ENCODE assay signal across 38 cellular contexts in genomic region chr15:69003971-69004370, GRCh38. TPM values are rescaled to one million over a fixed set of nuclear protein-coding genes. Genes with fewer than 3 reads are reported as not detected.
"Had no signal": no experiment of that assay in that cellular context is flagged by ENCODE, and none has a peak within 500 bp of the region (broad histone marks: within the 10 kb centered on the region; RNA-seq: fewer than 3 reads in every experiment).

No MANE protein-coding gene starts in this region.

- H3K4me3 Mint-ChIP-seq: activated B cell treated with CpG ODN at 0.5 μM for 24 hours; activated CD4-positive, alpha-beta memory T cell treated with anti-CD3 and anti-CD28 coated beads, Interleukin-2, amount 10 ng/mL, durations not matched to agents 7 days and 5 days; activated CD4-positive, alpha-beta T cell treated with anti-CD3 and anti-CD28 coated beads, Interleukin-2, amount 10 ng/mL, durations not matched to agents 24 days and 14 days; activated CD8-positive, alpha-beta memory T cell treated with anti-CD3 and anti-CD28 coated beads, Interleukin-2, amount 10 ng/mL, durations not matched to agents 7 days and 5 days; activated CD8-positive, alpha-beta T cell treated with anti-CD3 and anti-CD28 coated beads, Interleukin-2, amount 10 ng/mL, durations not matched to agents 7 days and 5 days; activated naive CD4-positive, alpha-beta T cell treated with anti-CD3 and anti-CD28 coated beads, Interleukin-2, amount 10 ng/mL, durations not matched to agents 7 days and 5 days; activated naive CD4-positive, alpha-beta T cell treated with anti-CD3 and anti-CD28 coated beads, Interleukin-2, amount 50 U/mL, for 24 hours; activated naive CD8-positive, alpha-beta T cell; activated naive CD8-positive, alpha-beta T cell treated with anti-CD3 and anti-CD28 coated beads, Interleukin-2, amount 10 ng/mL, durations not matched to agents 7 days and 5 days; activated naive CD8-positive, alpha-beta T cell treated with anti-CD3 and anti-CD28 coated beads, Interleukin-2, amount 50 U/mL, for 24 hours; activated T-cell treated with anti-CD3 and anti-CD28 coated beads, Interleukin-2, amount 50 U/mL, for 24 hours; brain; central memory CD8-positive, alpha-beta T cell; T-helper 1 cell treated with Interleukin-12 subunit alpha and Interleukin-12 subunit beta and Interleukin-4 antibody, amounts not matched to agents 30 μg/mL and 1 μg/mL, for 36 hours; T-helper 2 cell treated with Interferon-gamma antibody and Interleukin-4, amounts not matched to agents 5 μg/mL and 100 μg/mL, for 36 hours had no signal

- DNase-seq: activated B cell treated with CpG ODN at 0.5 μM for 24 hours; activated CD4-positive, alpha-beta memory T cell treated with anti-CD3 and anti-CD28 coated beads, Interleukin-2, amount 10 ng/mL, durations not matched to agents 7 days and 5 days; activated CD4-positive, alpha-beta T cell treated with anti-CD3 and anti-CD28 coated beads for 4 hours; activated CD4-positive, alpha-beta T cell treated with anti-CD3 and anti-CD28 coated beads, Interleukin-2, amount 10 ng/mL, durations not matched to agents 24 days and 14 days; activated CD4-positive, alpha-beta T cell treated with anti-CD3 and anti-CD28 coated beads, Interleukin-2, amount 50 U/mL, for 1 hour; activated CD4-positive, alpha-beta T cell treated with anti-CD3 and anti-CD28 coated beads, Interleukin-2, amount 50 U/mL, for 48 hours; activated CD4-positive, CD25-positive, alpha-beta regulatory T cell treated with anti-CD3 and anti-CD28 coated beads, Interleukin-2, amount 50 U/mL, for 72 hours; activated CD8-positive, alpha-beta memory T cell treated with anti-CD3 and anti-CD28 coated beads for 24 hours; activated CD8-positive, alpha-beta memory T cell treated with anti-CD3 and anti-CD28 coated beads, Interleukin-2, amount 10 ng/mL, durations not matched to agents 7 days and 5 days; activated CD8-positive, alpha-beta memory T cell treated with anti-CD3 and anti-CD28 coated beads, Interleukin-2, amount 50 U/mL, for 48 hours; activated CD8-positive, alpha-beta T cell treated with anti-CD3 and anti-CD28 coated beads, Interleukin-2, amount 10 ng/mL, durations not matched to agents 7 days and 5 days; activated effector memory CD4-positive, alpha-beta T cell treated with Interleukin-2 at 50 U/mL for 16 hours; activated gamma-delta T cell; activated naive CD4-positive, alpha-beta T cell treated with anti-CD3 and anti-CD28 coated beads, Interleukin-2, amount 10 ng/mL, durations not matched to agents 7 days and 5 days; activated naive CD4-positive, alpha-beta T cell treated with Interleukin-2 at 50 U/mL for 16 hours; activated naive CD8-positive, alpha-beta T cell treated with anti-CD3 and anti-CD28 coated beads, Interleukin-2, amount 10 ng/mL, durations not matched to agents 7 days and 5 days; activated naive CD8-positive, alpha-beta T cell treated with anti-CD3 and anti-CD28 coated beads, Interleukin-2, amount 50 U/mL, for 24 hours; activated T-cell treated with anti-CD3 and anti-CD28 coated beads, Interleukin-2, amount 50 U/mL, for 24 hours; activated T-cell treated with anti-CD3 and anti-CD28 coated beads, Interleukin-2, amount 50 U/mL, for 48 hours; amygdala; anterior cingulate cortex; caudate nucleus; cerebellar nuclear complex; T-helper 1 cell; T-helper 2 cell; T-helper 9 cell had no signal

- H3K4me1 ChIP-seq: ascending aorta had no signal

- H3K27ac Mint-ChIP-seq: activated B cell treated with CpG ODN at 0.5 μM for 24 hours; activated CD4-positive, alpha-beta memory T cell treated with anti-CD3 and anti-CD28 coated beads, Interleukin-2, amount 10 ng/mL, durations not matched to agents 7 days and 5 days; activated CD4-positive, alpha-beta T cell treated with anti-CD3 and anti-CD28 coated beads, Interleukin-2, amount 10 ng/mL, durations not matched to agents 24 days and 14 days; activated CD8-positive, alpha-beta memory T cell treated with anti-CD3 and anti-CD28 coated beads, Interleukin-2, amount 10 ng/mL, durations not matched to agents 7 days and 5 days; activated CD8-positive, alpha-beta T cell treated with anti-CD3 and anti-CD28 coated beads, Interleukin-2, amount 10 ng/mL, durations not matched to agents 7 days and 5 days; activated naive CD4-positive, alpha-beta T cell treated with anti-CD3 and anti-CD28 coated beads, Interleukin-2, amount 10 ng/mL, durations not matched to agents 7 days and 5 days; activated naive CD4-positive, alpha-beta T cell treated with anti-CD3 and anti-CD28 coated beads, Interleukin-2, amount 50 U/mL, for 24 hours; activated naive CD8-positive, alpha-beta T cell; activated naive CD8-positive, alpha-beta T cell treated with anti-CD3 and anti-CD28 coated beads, Interleukin-2, amount 10 ng/mL, durations not matched to agents 7 days and 5 days; activated naive CD8-positive, alpha-beta T cell treated with anti-CD3 and anti-CD28 coated beads, Interleukin-2, amount 50 U/mL, for 24 hours; activated T-cell treated with anti-CD3 and anti-CD28 coated beads, Interleukin-2, amount 50 U/mL, for 24 hours; activated T-helper 2 cell treated with anti-CD3 and anti-CD28 coated beads, Interferon-gamma antibody, Interleukin-2, Interleukin-4, amounts not matched to agents 10 μg/mL and 5 μg/mL and 100 μg/mL, durations not matched to agents 14 hours and 24 hours and 36 hours; brain; T-helper 1 cell treated with Interleukin-12 subunit alpha and Interleukin-12 subunit beta and Interleukin-4 antibody, amounts not matched to agents 30 μg/mL and 1 μg/mL, for 36 hours; T-helper 2 cell treated with Interferon-gamma antibody and Interleukin-4, amounts not matched to agents 5 μg/mL and 100 μg/mL, for 36 hours had no signal

- H3K27ac ChIP-seq: ascending aorta, cardiac muscle cell, VCaP had no signal

- H3K36me3 Mint-ChIP-seq: activated CD8-positive, alpha-beta memory T cell treated with anti-CD3 and anti-CD28 coated beads, Interleukin-2, amount 10 ng/mL, durations not matched to agents 7 days and 5 days; activated naive CD4-positive, alpha-beta T cell treated with anti-CD3 and anti-CD28 coated beads, Interleukin-2, amount 10 ng/mL, durations not matched to agents 7 days and 5 days had no signal

- H3K27me3 ChIP-seq: ascending aorta, cardiac muscle cell had no signal

- H3K4me3 ChIP-seq: ascending aorta, cardiac muscle cell had no signal

- FAIRE-seq: bronchial epithelial cell, TTC549 had no signal

- H3K36me3 ChIP-seq: ascending aorta, cardiac muscle cell had no signal

- H3K4me1 Mint-ChIP-seq: activated B cell treated with CpG ODN at 0.5 μM for 24 hours; activated CD4-positive, alpha-beta memory T cell treated with anti-CD3 and anti-CD28 coated beads, Interleukin-2, amount 10 ng/mL, durations not matched to agents 7 days and 5 days; activated CD4-positive, alpha-beta T cell treated with anti-CD3 and anti-CD28 coated beads, Interleukin-2, amount 10 ng/mL, durations not matched to agents 24 days and 14 days; activated CD8-positive, alpha-beta memory T cell treated with anti-CD3 and anti-CD28 coated beads, Interleukin-2, amount 10 ng/mL, durations not matched to agents 7 days and 5 days; activated naive CD4-positive, alpha-beta T cell treated with anti-CD3 and anti-CD28 coated beads, Interleukin-2, amount 10 ng/mL, durations not matched to agents 7 days and 5 days; activated naive CD4-positive, alpha-beta T cell treated with anti-CD3 and anti-CD28 coated beads, Interleukin-2, amount 50 U/mL, for 24 hours; activated naive CD8-positive, alpha-beta T cell treated with anti-CD3 and anti-CD28 coated beads, Interleukin-2, amount 10 ng/mL, durations not matched to agents 7 days and 5 days; activated naive CD8-positive, alpha-beta T cell treated with anti-CD3 and anti-CD28 coated beads, Interleukin-2, amount 50 U/mL, for 24 hours; central memory CD8-positive, alpha-beta T cell had no signal

RNA-seq across cellular contexts. Expression of gene NOX5, which starts 10.5 kb away (rescaled TPM):
- total RNA-seq: activated CD4-positive, alpha-beta memory T cell treated with anti-CD3 and anti-CD28 coated beads, Interleukin-2, amount 10 ng/mL, durations not matched to agents 7 days and 5 days; activated CD4-positive, alpha-beta T cell treated with anti-CD3 and anti-CD28 coated beads, Interleukin-2, amount 10 ng/mL, durations not matched to agents 24 days and 14 days; activated CD8-positive, alpha-beta T cell treated with anti-CD3 and anti-CD28 coated beads, Interleukin-2, amount 10 ng/mL, durations not matched to agents 7 days and 5 days; activated T-helper 2 cell treated with anti-CD3 and anti-CD28 coated beads, Interferon-gamma antibody, Interleukin-2, Interleukin-4, amounts not matched to agents 10 μg/mL and 5 μg/mL and 100 μg/mL, durations not matched to agents 14 hours and 24 hours and 36 hours; bronchial epithelial cell had no signal
